ENCODE assay signal across 1 cellular context in genomic region chr6:37499433-37500293, GRCh38.
TF ChIP-seq lines count a peak whose summit lies in the region.

CCDC167 (minus strand) TSS chr6:37499893; CDS start chr6:37499863, 30 bp downstream.

TF ChIP-seq in HepG2, 621 proteins besides CTCF, POLR2A, EP300 and RAD21 (continued from another document and continues in another):
- TF ChIP-seq PAWR (CRISPR knock-in tag; IDR thresholded peaks at IDR 0.05; ENCODE audit: borderline replicate concordance) (no peak), ZNF737 (CRISPR knock-in tag; IDR thresholded peaks at IDR 0.05; ENCODE audit: borderline replicate concordance) (no peak), ARNT2 (CRISPR knock-in tag; IDR thresholded peaks at IDR 0.05; ENCODE audit: low read depth) (peak; percentile 75; the same call in 1 of the 2 replicates), ZBTB39 (CRISPR knock-in tag; IDR thresholded peaks at IDR 0.05) (no peak), CERS6 (CRISPR knock-in tag; IDR thresholded peaks at IDR 0.05) (no peak), KDM5B (CRISPR knock-in tag; IDR thresholded peaks at IDR 0.05; ENCODE audit: borderline replicate concordance) (peak; percentile 93; the same call in 1 of the 2 replicates), TFAP4 (IDR thresholded peaks at IDR 0.05; ENCODE audit: borderline replicate concordance, low read depth) (no peak), ZBTB14 (CRISPR knock-in tag; IDR thresholded peaks at IDR 0.05) (no peak), NFRKB (IDR thresholded peaks at IDR 0.05) (no peak), NFIC (IDR thresholded peaks at IDR 0.05; ENCODE audit: low read length) (no peak), ZNF10 (CRISPR knock-in tag; IDR thresholded peaks at IDR 0.05; ENCODE audit: borderline replicate concordance, low read depth) (no peak), ZSCAN12 (CRISPR knock-in tag; IDR thresholded peaks at IDR 0.05) (no peak), KLF11 (CRISPR knock-in tag; IDR thresholded peaks at IDR 0.05) (no peak), IRX3 (CRISPR knock-in tag; IDR thresholded peaks at IDR 0.05; ENCODE audit: borderline replicate concordance, low read depth) (peak; percentile 76; the same call in 1 of the 2 replicates), ZNF780A (CRISPR knock-in tag; IDR thresholded peaks at IDR 0.05) (no peak), ZFP82 (CRISPR knock-in tag; IDR thresholded peaks at IDR 0.05; ENCODE audit: borderline replicate concordance) (no peak), RERE (CRISPR knock-in tag; IDR thresholded peaks at IDR 0.05; ENCODE audit: low read depth) (no peak), ZNF564 (CRISPR knock-in tag; IDR thresholded peaks at IDR 0.05) (no peak), ZNF350 (CRISPR knock-in tag; IDR thresholded peaks at IDR 0.05; ENCODE audit: borderline replicate concordance, low read depth) (no peak; the same call in 1 of the 2 replicates), SMAD3 (CRISPR knock-in tag; IDR thresholded peaks at IDR 0.05) (no peak), MED13 (CRISPR knock-in tag; IDR thresholded peaks at IDR 0.05) (no peak), BCL3 (CRISPR knock-in tag; IDR thresholded peaks at IDR 0.05) (peak; percentile 47; the same call in 1 of the 2 replicates), MYNN (CRISPR knock-in tag; IDR thresholded peaks at IDR 0.05; ENCODE audit: low read depth) (peak; percentile 36; the same call in 1 of the 2 replicates), ZNF207 (IDR thresholded peaks at IDR 0.05; ENCODE audit: borderline replicate concordance) (no peak), ZNF414 (CRISPR knock-in tag; IDR thresholded peaks at IDR 0.05) (no peak), HNRNPL (IDR thresholded peaks at IDR 0.05; ENCODE audit: low read depth, low read length) (no peak), ZNF17 (CRISPR knock-in tag; IDR thresholded peaks at IDR 0.05) (no peak), THAP11 (CRISPR knock-in tag; IDR thresholded peaks at IDR 0.05) (peak; percentile 76), CAMTA2 (CRISPR knock-in tag; IDR thresholded peaks at IDR 0.05; ENCODE audit: borderline replicate concordance) (0 out of 2 replicates have a peak, but pooled peaks have one; percentile 55), ZNF180 (CRISPR knock-in tag; IDR thresholded peaks at IDR 0.05; ENCODE audit: borderline replicate concordance, low read depth) (no peak), ZNF770 (CRISPR knock-in tag; IDR thresholded peaks at IDR 0.05) (no peak), ZNF83 (CRISPR knock-in tag; IDR thresholded peaks at IDR 0.05; ENCODE audit: borderline replicate concordance) (no peak), HOXA3 (CRISPR knock-in tag; IDR thresholded peaks at IDR 0.05) (peak; percentile 97), ZNF703 (CRISPR knock-in tag; IDR thresholded peaks at IDR 0.05; ENCODE audit: borderline replicate concordance) (no peak), XRCC5 (optimal IDR thresholded peaks at IDR 0.05; ENCODE audit: low read length) (peak; percentile 92), STAG1 (CRISPR knock-in tag; IDR thresholded peaks at IDR 0.05) (no peak), ZKSCAN5 (CRISPR knock-in tag; IDR thresholded peaks at IDR 0.05) (no peak), KDM2A (CRISPR knock-in tag; IDR thresholded peaks at IDR 0.05; ENCODE audit: borderline replicate concordance, low read depth) (peak; percentile 69; the same call in 1 of the 2 replicates), KDM4B (CRISPR knock-in tag; IDR thresholded peaks at IDR 0.05) (no peak; the same call in 1 of the 2 replicates), ZFY (CRISPR knock-in tag; IDR thresholded peaks at IDR 0.05) (peak; percentile 68; the same call in 1 of the 2 replicates), KDM6A (CRISPR knock-in tag; IDR thresholded peaks at IDR 0.05; ENCODE audit: low read depth) (no peak), ZNF562 (CRISPR knock-in tag; IDR thresholded peaks at IDR 0.05; ENCODE audit: borderline replicate concordance) (no peak), ZNF557 (CRISPR knock-in tag; IDR thresholded peaks at IDR 0.05) (no peak), TSC22D2 (CRISPR knock-in tag; IDR thresholded peaks at IDR 0.05; ENCODE audit: borderline replicate concordance) (no peak), ZBTB46 (CRISPR knock-in tag; IDR thresholded peaks at IDR 0.05; ENCODE audit: borderline replicate concordance) (no peak), DDIT3 (CRISPR knock-in tag; IDR thresholded peaks at IDR 0.05) (no peak)
